In the genomic region with DNA sequence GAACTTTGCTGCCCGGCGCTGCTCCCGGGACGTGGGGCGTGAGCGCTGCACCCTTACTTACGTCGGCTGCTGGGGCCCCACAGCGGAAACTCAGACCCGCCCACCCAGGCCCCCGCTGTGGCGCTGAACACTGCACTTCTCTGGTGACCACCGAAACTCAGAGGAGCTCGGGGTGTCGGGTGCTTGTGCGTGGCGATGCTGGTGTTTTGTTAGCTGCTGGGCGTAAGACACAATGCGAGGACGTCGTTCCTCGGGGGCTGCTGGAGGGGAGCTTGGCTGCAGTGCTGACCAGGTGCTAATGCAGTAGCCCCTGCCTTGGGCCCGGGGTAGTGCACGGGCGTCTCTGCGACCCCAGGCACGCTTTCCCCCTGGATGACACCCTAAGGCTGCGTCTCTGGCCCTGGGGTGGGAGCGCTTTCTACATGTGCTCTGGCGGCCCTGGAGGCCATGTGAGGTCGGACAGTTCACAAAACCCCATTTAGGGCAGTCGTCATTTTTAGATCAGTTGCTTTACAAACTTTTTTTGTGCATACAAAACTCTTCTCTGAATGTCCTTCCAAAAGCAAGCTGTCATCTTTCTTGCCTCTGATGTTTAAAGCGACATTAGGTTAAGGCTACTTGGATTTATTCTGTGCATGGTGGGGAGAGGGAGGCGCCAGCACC, we compare ENCODE assay signal across 10 cellular contexts. TPM values are rescaled to one million over a fixed set of nuclear protein-coding genes. Genes with fewer than 3 reads are reported as not detected.
DNase-seq lines count a peak whose midpoint lies in the region; ATAC-seq and TF ChIP-seq lines count a peak whose summit lies in the region.
"Had no signal": no experiment of that assay in that cellular context is flagged by ENCODE, and none has a peak within 500 bp of the region (broad histone marks: within the 10 kb centered on the region; RNA-seq: fewer than 3 reads in every experiment).

No MANE protein-coding gene starts in this region.

- no peak for TF ChIP-seq POLR2A in gastroesophageal sphincter (IDR thresholded peaks at IDR 0.05)

- H3K36me3 ChIP-seq in cardiac muscle cell, result no peaks in the 10 kb centered on the region
- peaks cover 0 to 37% of the 10 kb centered on the region in 2 donors for H3K36me3 ChIP-seq in gastroesophageal sphincter
- H3K36me3 ChIP-seq: BE2C had no signal

- WGBS in gastroesophageal sphincter (ENCODE audit: low coverage in 1 of 2), 2 donors, result 48% methylated on average over 8 of the region's 34 CpGs; no CpG with 5 or more reads in 1 of the 2 donors

- H3K9me3 ChIP-seq in cardiac muscle cell (ENCODE audit: low read depth), result no peaks in the 10 kb centered on the region
- no peaks in the 10 kb centered on the region for H3K9me3 ChIP-seq in gastroesophageal sphincter
- H3K9me3 ChIP-seq: BE2C had no signal

- no peak for ATAC-seq in gastroesophageal sphincter
- ATAC-seq: activated T-cell treated with anti-CD3 and anti-CD28 coated beads, Interleukin-2, amount 50 U/mL, for 4 hours had no signal

- H3K4me1 ChIP-seq in cardiac muscle cell (ENCODE audit: low read depth) (peaks cover 13% of the 10 kb centered on the region), gastroesophageal sphincter (peaks cover 0 to 80% (median 41%) of the 10 kb centered on the region in 3 donors)

- H3K4me3 ChIP-seq in cardiac muscle cell (no peak overlapping the region), gastroesophageal sphincter (peak overlapping the region; percentile 46 to 67)

- TF ChIP-seq CTCF in cardiac muscle cell (IDR thresholded peaks at IDR 0.05; ENCODE audit: low read depth, low read length), result no peak
- TF ChIP-seq CTCF in gastroesophageal sphincter (IDR thresholded peaks at IDR 0.05), result peak in 2 of 4 experiments; percentile 2 to 25

- H3K27me3 ChIP-seq in cardiac muscle cell (no peaks in the 10 kb centered on the region), gastroesophageal sphincter (no peaks in the 10 kb centered on the region)

- no peak for TF ChIP-seq EP300 in gastroesophageal sphincter (IDR thresholded peaks at IDR 0.05)

- intact Hi-C loops in cardiac septum (cut with DNase I) (loop anchor here (2.0 kb wide), 1 partner anchor 35 kb away; a partner anchor contains a TSS), posterior vena cava (cut with DNase I) (no loop called here)

- DNase-seq in cardiac muscle cell (ENCODE audit: low read depth in 1 of 2, low spot score in 1 of 2) (no peak), cardiac septum (ENCODE audit: low spot score) (no peak), posterior vena cava (ENCODE audit: low spot score) (peak; percentile 78), SW 1271 (lab: John Stamatoyannopoulos, UW) (no peak), NCI-H2171 (lab: John Stamatoyannopoulos, UW) (no peak), MV-4-11 (lab: John Stamatoyannopoulos, UW) (no peak)
- no peak for DNase-seq in stimulated activated CD4-positive, alpha-beta T cell treated with anti-CD3 and anti-CD28 coated beads, Interleukin-15, amount 100 ng/mL, for 24 hours
- DNase-seq: activated T-cell treated with anti-CD3 and anti-CD28 coated beads, Interleukin-2, amount 50 U/mL, for 4 hours; BE2C had no signal

- peak overlapping the region; percentile 94 for H3K27ac ChIP-seq in cardiac muscle cell
- peak overlapping the region; percentile 93 to 100 (median 98) for H3K27ac ChIP-seq in gastroesophageal sphincter

RNA-seq across cellular contexts. Expression of a gene that starts 5.7 kb away (rescaled TPM):
- total RNA-seq in cardiac muscle cell (15.6 and 16.2 TPM in 2 replicates), cardiac septum (192 TPM), gastroesophageal sphincter (100 to 1,000 TPM in 1 of 4 donors, 10 to 100 TPM in 3; 64.6 to 104 (median 77.0) TPM), posterior vena cava (100 to 1,000 TPM in 1 of 2 donors, 10 to 100 TPM in 1; 49.4 to 138 TPM)
- 3.1 and 4.2 TPM in 2 replicates for polyA plus RNA-seq in cardiac muscle cell

RNA-seq across cellular contexts. Expression of a gene that starts 19.8 kb away (rescaled TPM):
- total RNA-seq in cardiac muscle cell (2.8 and 3.0 TPM in 2 replicates), cardiac septum (0.08 TPM), gastroesophageal sphincter (1 to 10 TPM in 1 of 4 donors, under 1 TPM in 2, not detected in 1; 0.15 to 1.5 (median 0.31) TPM), posterior vena cava (not detected)
- 0.75 and 2.1 TPM in 2 replicates for polyA plus RNA-seq in cardiac muscle cell

RNA-seq across cellular contexts. Expression of a gene that starts 32.0 kb away (rescaled TPM):
- total RNA-seq in cardiac muscle cell (83.2 and 132 TPM in 2 replicates), cardiac septum (54.7 TPM), gastroesophageal sphincter (10 to 100 TPM; 29.8 to 65.5 (median 41.4) TPM), posterior vena cava (10 to 100 TPM; 50.3 to 55.1 TPM)
- 54.5 and 80.8 TPM in 2 replicates for polyA plus RNA-seq in cardiac muscle cell

RNA-seq across cellular contexts. Expression of a gene that starts 33.6 kb away (rescaled TPM):
- total RNA-seq in cardiac muscle cell (32.7 and 38.4 TPM in 2 replicates), cardiac septum (12.1 TPM), gastroesophageal sphincter (10 to 100 TPM; 27.7 to 36.6 (median 35.7) TPM), posterior vena cava (10 to 100 TPM; 13.9 to 19.0 TPM)
- 39.2 and 41.2 TPM in 2 replicates for polyA plus RNA-seq in cardiac muscle cell
